1 cellular context compared by ENCODE assay signal in genomic region chr22:47997612-47998011, GRCh38.
TF ChIP-seq lines count a peak whose summit lies in the region.

No MANE protein-coding gene starts in this region.

TF ChIP-seq in H1, 55 proteins besides CTCF, POLR2A, EP300 and RAD21:
- no peak for TF ChIP-seq TCF12 (IDR thresholded peaks at IDR 0.05; ENCODE audit: low read depth, low read length)
